In genomic region chr9:134134949-134135342, GRCh38 we compare ENCODE assay signal across 8 cellular contexts. TPM values are rescaled to one million over a fixed set of nuclear protein-coding genes. Genes with fewer than 3 reads are reported as not detected.
DNase-seq lines count a peak whose midpoint lies in the region; ATAC-seq, FAIRE-seq and TF ChIP-seq lines count a peak whose summit lies in the region.

No MANE protein-coding gene starts in this region.

- H3K27ac Mint-ChIP-seq in CD4-positive, alpha-beta memory T cell: peak overlapping the region in 6 of 7 donors; percentile 75 to 89 (median 82)
- H3K27ac Mint-ChIP-seq in activated naive CD8-positive, alpha-beta T cell: peak overlapping the region; percentile 94

- CTCF ChIA-PET in CD4-positive, alpha-beta memory T cell (lab: Charles Lee; ENCODE audit: partially characterized antibody): interaction anchor here (1.8 kb wide), 1 partner anchor 30 kb away, joined by 7 read pairs; the partner anchor contains the start of gene RNU6ATAC

- WGBS in suprapubic skin: 16% methylated on average over 7 of the region's 7 CpGs

- H3K36me3 Mint-ChIP-seq in CD4-positive, alpha-beta memory T cell: peaks cover 2 to 8% of the 10 kb centered on the region in 2 donors
- peaks cover 7% of the 10 kb centered on the region for H3K36me3 Mint-ChIP-seq in activated naive CD8-positive, alpha-beta T cell

- peaks cover 39% of the 10 kb centered on the region for H3K4me1 ChIP-seq in CD4-positive, alpha-beta memory T cell (ENCODE audit: insufficient read depth, low read length)
- H3K4me1 ChIP-seq in kidney (ENCODE audit: control insufficient read depth in 1 of 2, insufficient read depth in 1 of 2, low read depth in 1 of 2, low read length in 2 of 2) (peaks cover 17 to 38% of the 10 kb centered on the region in 2 donors), suprapubic skin (peaks cover 59% of the 10 kb centered on the region)

- no peak for TF ChIP-seq CTCF in kidney (IDR thresholded peaks at IDR 0.05; ENCODE audit: borderline replicate concordance, extremely low read depth, insufficient read depth)
- TF ChIP-seq CTCF in suprapubic skin (IDR thresholded peaks at IDR 0.05): no peak

- H3K27ac ChIP-seq in CD4-positive, alpha-beta memory T cell (ENCODE audit: low read depth, low read length): peak overlapping the region; percentile 84
- peak overlapping the region; percentile 86 to 88 for H3K27ac ChIP-seq in kidney (ENCODE audit: low read depth in 2 of 2, low read length in 2 of 2)
- H3K27ac ChIP-seq in suprapubic skin: peak overlapping the region; percentile 95

- peaks cover 24 to 50% (median 37%) of the 10 kb centered on the region in 4 donors for H3K4me1 Mint-ChIP-seq in CD4-positive, alpha-beta memory T cell
- peaks cover 34% of the 10 kb centered on the region for H3K4me1 Mint-ChIP-seq in activated naive CD8-positive, alpha-beta T cell (ENCODE audit: low read depth)

- no peaks in the 10 kb centered on the region for H3K36me3 ChIP-seq in CD4-positive, alpha-beta memory T cell (ENCODE audit: insufficient read depth, low read length)
- H3K36me3 ChIP-seq in kidney (ENCODE audit: control insufficient read depth in 1 of 2, insufficient read depth in 2 of 2, low read length in 2 of 2) (peaks cover 0 to 3% of the 10 kb centered on the region in 2 donors), suprapubic skin (no peaks in the 10 kb centered on the region)

- POLR2A ChIA-PET in CD4-positive, alpha-beta memory T cell (lab: Charles Lee; ENCODE audit: partially characterized antibody): interaction anchor here (0.6 to 3.0 kb wide), 4 partner anchors 29 to 321 kb away, joined by 3 to 84 read pairs (median 14); partner anchors contain the start of genes BRD3OS and RNU6ATAC

- peak overlapping the region; percentile 51 to 63 for H3K9ac ChIP-seq in kidney (ENCODE audit: low read length in 2 of 2)

- no peak for TF ChIP-seq EP300 in suprapubic skin (IDR thresholded peaks at IDR 0.05)

- intact Hi-C loops in CD4-positive, alpha-beta memory T cell (cut with micrococcal nuclease): loop anchor here (1.0 kb wide), 3 partner anchors 29 to 110 kb away; partner anchors contain the start of genes BRD3, BRD3OS and RNU6ATAC
- intact Hi-C loops in kidney (cut with DNase I): no loop called here

- H3K27me3 Mint-ChIP-seq in CD4-positive, alpha-beta memory T cell: no peaks in the 10 kb centered on the region
- H3K27me3 Mint-ChIP-seq in activated naive CD8-positive, alpha-beta T cell: no peaks in the 10 kb centered on the region

- TF ChIP-seq POLR2A in suprapubic skin (IDR thresholded peaks at IDR 0.05): no peak

- no peaks in the 10 kb centered on the region for H3K9me3 Mint-ChIP-seq in CD4-positive, alpha-beta memory T cell
- H3K9me3 Mint-ChIP-seq in activated naive CD8-positive, alpha-beta T cell (ENCODE audit: low read depth): no peaks in the 10 kb centered on the region

- peak overlapping the region; percentile 79 to 95 (median 87) for H3K4me3 Mint-ChIP-seq in CD4-positive, alpha-beta memory T cell
- H3K4me3 Mint-ChIP-seq in activated naive CD8-positive, alpha-beta T cell: peak overlapping the region; percentile 88

- ATAC-seq in HG02943 (IDR thresholded peaks at IDR 0.05; ENCODE audit: low read depth, unreplicated experiment): peak; percentile 5

- no peak for FAIRE-seq in kidney (lab: Jason Lieb, UNC)

- no peaks in the 10 kb centered on the region for H3K27me3 ChIP-seq in CD4-positive, alpha-beta memory T cell (ENCODE audit: insufficient read depth, low read length)
- no peaks in the 10 kb centered on the region for H3K27me3 ChIP-seq in suprapubic skin

- H3K9me3 ChIP-seq in CD4-positive, alpha-beta memory T cell (ENCODE audit: control insufficient read depth in 1 of 2, low read length in 2 of 2): no peaks in the 10 kb centered on the region
- H3K9me3 ChIP-seq in kidney (ENCODE audit: control insufficient read depth in 1 of 2, low read length in 2 of 2) (no peaks in the 10 kb centered on the region), suprapubic skin (no peaks in the 10 kb centered on the region)

- DNase-seq in CD4-positive, alpha-beta memory T cell: no peak
- DNase-seq in kidney: no peak
- no peak for DNase-seq in suprapubic skin (ENCODE audit: low spot score in 2 of 2)
- no peak for DNase-seq in islet precursor cell
- DNase-seq in GOT3 (lab: John Stamatoyannopoulos, UW): no peak
- DNase-seq in stimulated activated CD4-positive, alpha-beta T cell treated with anti-CD3 and anti-CD28 coated beads, Interleukin-15, amount 100 ng/mL, for 24 hours: no peak

- peak overlapping the region; percentile 47 to 94 for H3K4me3 ChIP-seq in CD4-positive, alpha-beta memory T cell (ENCODE audit: low read length in 2 of 2)
- peak overlapping the region; percentile 75 to 88 for H3K4me3 ChIP-seq in kidney (ENCODE audit: low read length in 2 of 2)
- H3K4me3 ChIP-seq in suprapubic skin: peak overlapping the region; percentile 100

RNA-seq across cellular contexts. Expression of gene WDR5, which starts 0.9 kb away (rescaled TPM):
- 10 to 100 TPM; 30.3 to 32.7 TPM for total RNA-seq in CD4-positive, alpha-beta memory T cell
- 10 to 100 TPM; 14.6 to 16.5 TPM for polyA plus RNA-seq in CD4-positive, alpha-beta memory T cell
- total RNA-seq in kidney: 25.4 TPM
- 18.8 TPM for polyA plus RNA-seq in kidney (ENCODE audit: insufficient read depth, low read depth, low replicate concordance)
- total RNA-seq in suprapubic skin: 10 to 100 TPM; 21.7 to 37.8 (median 26.5) TPM

RNA-seq across cellular contexts. Expression of gene RNU6ATAC, which starts 29.4 kb away (rescaled TPM):
- total RNA-seq in CD4-positive, alpha-beta memory T cell: 100 to 1,000 TPM; 102 to 106 TPM
- polyA plus RNA-seq in CD4-positive, alpha-beta memory T cell: not detected
- total RNA-seq in kidney (232 TPM), suprapubic skin (not detected)
- not detected for polyA plus RNA-seq in kidney (ENCODE audit: insufficient read depth, low read depth, low replicate concordance)

Comparison
In these comparisons a context has a peak if more than half of its experiments do, and no peak if none do; other contexts are left out.
1. RNA of gene RNU6ATAC, which starts 29.4 kb away (total RNA-seq): 232 TPM in kidney (single experiment) and 102 to 106 TPM in CD4-positive, alpha-beta memory T cell; not detected in suprapubic skin; every median in the first group is over 100 times any median in the second.
2. Peak in every context shown above with its lines, with median percentiles within 50 percentile points of each other: H3K27ac ChIP-seq and H3K4me3 ChIP-seq.